1 cellular context compared by ENCODE assay signal in the genomic region with DNA sequence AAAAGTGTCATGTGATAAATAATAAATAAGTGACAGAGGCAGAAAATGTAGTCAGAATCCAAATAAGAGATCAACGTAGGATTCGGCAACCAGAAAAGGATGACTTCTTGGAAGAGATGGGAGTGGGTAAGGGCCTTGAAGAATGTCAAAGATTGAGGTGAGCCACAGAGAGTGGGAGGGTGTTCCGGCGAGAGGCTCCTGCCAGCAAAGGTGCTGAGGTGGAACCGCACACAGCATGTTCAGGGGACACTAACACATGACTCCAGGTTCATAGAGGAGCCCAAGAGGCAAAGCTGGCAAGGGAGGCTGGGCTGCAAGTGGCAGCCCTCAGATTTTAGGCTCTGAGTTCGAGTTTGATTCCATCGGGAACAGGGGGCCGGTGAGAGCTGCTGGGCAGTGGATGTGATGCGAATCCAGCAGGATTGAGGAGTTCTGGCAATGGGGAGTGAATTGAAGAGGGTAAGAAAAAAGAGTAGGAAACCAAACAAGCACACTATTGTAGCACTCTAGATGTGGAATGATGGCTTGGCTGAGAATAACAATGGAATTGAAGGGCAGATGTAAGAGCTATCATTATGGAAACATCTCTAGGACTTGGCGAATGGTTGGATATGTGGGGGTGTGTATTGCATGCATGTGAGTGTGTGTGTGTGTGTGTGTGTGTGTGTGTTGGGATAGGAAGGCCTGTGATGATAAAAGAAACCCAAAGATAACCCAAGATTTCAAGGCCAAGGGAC.
TF ChIP-seq lines count a peak whose summit lies in the region.

No MANE protein-coding gene starts in this region.

TF ChIP-seq in H1, 55 proteins besides CTCF, POLR2A, EP300 and RAD21:
- no peak for TF ChIP-seq EGR1 (IDR thresholded peaks at IDR 0.05; ENCODE audit: borderline replicate concordance, low read depth, low read length)
- TF ChIP-seq, protein P1, sequence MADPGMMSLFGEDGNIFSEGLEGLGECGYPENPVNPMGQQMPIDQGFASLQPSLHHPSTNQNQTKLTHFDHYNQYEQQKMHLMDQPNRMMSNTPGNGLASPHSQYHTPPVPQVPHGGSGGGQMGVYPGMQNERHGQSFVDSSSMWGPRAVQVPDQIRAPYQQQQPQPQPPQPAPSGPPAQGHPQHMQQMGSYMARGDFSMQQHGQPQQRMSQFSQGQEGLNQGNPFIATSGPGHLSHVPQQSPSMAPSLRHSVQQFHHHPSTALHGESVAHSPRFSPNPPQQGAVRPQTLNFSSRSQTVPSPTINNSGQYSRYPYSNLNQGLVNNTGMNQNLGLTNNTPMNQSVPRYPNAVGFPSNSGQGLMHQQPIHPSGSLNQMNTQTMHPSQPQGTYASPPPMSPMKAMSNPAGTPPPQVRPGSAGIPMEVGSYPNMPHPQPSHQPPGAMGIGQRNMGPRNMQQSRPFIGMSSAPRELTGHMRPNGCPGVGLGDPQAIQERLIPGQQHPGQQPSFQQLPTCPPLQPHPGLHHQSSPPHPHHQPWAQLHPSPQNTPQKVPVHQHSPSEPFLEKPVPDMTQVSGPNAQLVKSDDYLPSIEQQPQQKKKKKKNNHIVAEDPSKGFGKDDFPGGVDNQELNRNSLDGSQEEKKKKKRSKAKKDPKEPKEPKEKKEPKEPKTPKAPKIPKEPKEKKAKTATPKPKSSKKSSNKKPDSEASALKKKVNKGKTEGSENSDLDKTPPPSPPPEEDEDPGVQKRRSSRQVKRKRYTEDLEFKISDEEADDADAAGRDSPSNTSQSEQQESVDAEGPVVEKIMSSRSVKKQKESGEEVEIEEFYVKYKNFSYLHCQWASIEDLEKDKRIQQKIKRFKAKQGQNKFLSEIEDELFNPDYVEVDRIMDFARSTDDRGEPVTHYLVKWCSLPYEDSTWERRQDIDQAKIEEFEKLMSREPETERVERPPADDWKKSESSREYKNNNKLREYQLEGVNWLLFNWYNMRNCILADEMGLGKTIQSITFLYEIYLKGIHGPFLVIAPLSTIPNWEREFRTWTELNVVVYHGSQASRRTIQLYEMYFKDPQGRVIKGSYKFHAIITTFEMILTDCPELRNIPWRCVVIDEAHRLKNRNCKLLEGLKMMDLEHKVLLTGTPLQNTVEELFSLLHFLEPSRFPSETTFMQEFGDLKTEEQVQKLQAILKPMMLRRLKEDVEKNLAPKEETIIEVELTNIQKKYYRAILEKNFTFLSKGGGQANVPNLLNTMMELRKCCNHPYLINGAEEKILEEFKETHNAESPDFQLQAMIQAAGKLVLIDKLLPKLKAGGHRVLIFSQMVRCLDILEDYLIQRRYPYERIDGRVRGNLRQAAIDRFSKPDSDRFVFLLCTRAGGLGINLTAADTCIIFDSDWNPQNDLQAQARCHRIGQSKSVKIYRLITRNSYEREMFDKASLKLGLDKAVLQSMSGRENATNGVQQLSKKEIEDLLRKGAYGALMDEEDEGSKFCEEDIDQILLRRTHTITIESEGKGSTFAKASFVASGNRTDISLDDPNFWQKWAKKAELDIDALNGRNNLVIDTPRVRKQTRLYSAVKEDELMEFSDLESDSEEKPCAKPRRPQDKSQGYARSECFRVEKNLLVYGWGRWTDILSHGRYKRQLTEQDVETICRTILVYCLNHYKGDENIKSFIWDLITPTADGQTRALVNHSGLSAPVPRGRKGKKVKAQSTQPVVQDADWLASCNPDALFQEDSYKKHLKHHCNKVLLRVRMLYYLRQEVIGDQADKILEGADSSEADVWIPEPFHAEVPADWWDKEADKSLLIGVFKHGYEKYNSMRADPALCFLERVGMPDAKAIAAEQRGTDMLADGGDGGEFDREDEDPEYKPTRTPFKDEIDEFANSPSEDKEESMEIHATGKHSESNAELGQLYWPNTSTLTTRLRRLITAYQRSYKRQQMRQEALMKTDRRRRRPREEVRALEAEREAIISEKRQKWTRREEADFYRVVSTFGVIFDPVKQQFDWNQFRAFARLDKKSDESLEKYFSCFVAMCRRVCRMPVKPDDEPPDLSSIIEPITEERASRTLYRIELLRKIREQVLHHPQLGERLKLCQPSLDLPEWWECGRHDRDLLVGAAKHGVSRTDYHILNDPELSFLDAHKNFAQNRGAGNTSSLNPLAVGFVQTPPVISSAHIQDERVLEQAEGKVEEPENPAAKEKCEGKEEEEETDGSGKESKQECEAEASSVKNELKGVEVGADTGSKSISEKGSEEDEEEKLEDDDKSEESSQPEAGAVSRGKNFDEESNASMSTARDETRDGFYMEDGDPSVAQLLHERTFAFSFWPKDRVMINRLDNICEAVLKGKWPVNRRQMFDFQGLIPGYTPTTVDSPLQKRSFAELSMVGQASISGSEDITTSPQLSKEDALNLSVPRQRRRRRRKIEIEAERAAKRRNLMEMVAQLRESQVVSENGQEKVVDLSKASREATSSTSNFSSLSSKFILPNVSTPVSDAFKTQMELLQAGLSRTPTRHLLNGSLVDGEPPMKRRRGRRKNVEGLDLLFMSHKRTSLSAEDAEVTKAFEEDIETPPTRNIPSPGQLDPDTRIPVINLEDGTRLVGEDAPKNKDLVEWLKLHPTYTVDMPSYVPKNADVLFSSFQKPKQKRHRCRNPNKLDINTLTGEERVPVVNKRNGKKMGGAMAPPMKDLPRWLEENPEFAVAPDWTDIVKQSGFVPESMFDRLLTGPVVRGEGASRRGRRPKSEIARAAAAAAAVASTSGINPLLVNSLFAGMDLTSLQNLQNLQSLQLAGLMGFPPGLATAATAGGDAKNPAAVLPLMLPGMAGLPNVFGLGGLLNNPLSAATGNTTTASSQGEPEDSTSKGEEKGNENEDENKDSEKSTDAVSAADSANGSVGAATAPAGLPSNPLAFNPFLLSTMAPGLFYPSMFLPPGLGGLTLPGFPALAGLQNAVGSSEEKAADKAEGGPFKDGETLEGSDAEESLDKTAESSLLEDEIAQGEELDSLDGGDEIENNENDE (IDR thresholded peaks at IDR 0.05; ENCODE audit: insufficient replicate concordance, low read length), result no peak
- no peak for TF ChIP-seq EZH2 (IDR thresholded peaks at IDR 0.05; ENCODE audit: low read depth, low read length, severe bottlenecking)
- TF ChIP-seq SP1 (IDR thresholded peaks at IDR 0.05; ENCODE audit: low read depth, low read length), result no peak
TF ChIP-seq in H1: peak in this region for 0.
